ENCODE assay signal across 2 cellular contexts in genomic region chr1:20706841-20707240, GRCh38.
TF ChIP-seq lines count a peak whose summit lies in the region.

No MANE protein-coding gene starts in this region.

TF ChIP-seq in K562, 482 proteins besides CTCF, POLR2A, EP300 and RAD21:
- TF ChIP-seq MAFG (tag; conservative IDR thresholded peaks at IDR 0.05) (no peak), PBX2 (CRISPR knock-in tag; IDR thresholded peaks at IDR 0.05; ENCODE audit: low read depth) (no peak), PBX2 (tag; conservative IDR thresholded peaks at IDR 0.05; ENCODE audit: low read depth) (no peak), TOE1 (IDR thresholded peaks at IDR 0.05; ENCODE audit: borderline replicate concordance) (no peak), TOE1 (CRISPR knock-in tag; IDR thresholded peaks at IDR 0.05; ENCODE audit: borderline replicate concordance, low read depth) (no peak), TARDBP (IDR thresholded peaks at IDR 0.05) (no peak), PRDM10 (IDR thresholded peaks at IDR 0.05; ENCODE audit: partially characterized antibody) (no peak), MECOM (CRISPR knock-in tag; IDR thresholded peaks at IDR 0.05) (no peak), ZNF324 (CRISPR knock-in tag; IDR thresholded peaks at IDR 0.05) (no peak), RBM17 (IDR thresholded peaks at IDR 0.05; ENCODE audit: borderline replicate concordance, low read depth, low read length) (no peak), L3MBTL2 (IDR thresholded peaks at IDR 0.05) (no peak), ZNF764 (CRISPR knock-in tag; IDR thresholded peaks at IDR 0.05; ENCODE audit: low read depth) (no peak), ADNP (tag; IDR thresholded peaks at IDR 0.05) (no peak), RBFOX2 (IDR thresholded peaks at IDR 0.05; ENCODE audit: low read depth, low read length) (no peak), ZNF398 (CRISPR knock-in tag; IDR thresholded peaks at IDR 0.05) (no peak), GATA2 (CRISPR knock-in tag; IDR thresholded peaks at IDR 0.05) (no peak), PHB2 (IDR thresholded peaks at IDR 0.05; ENCODE audit: low read depth) (no peak), YY1 (IDR thresholded peaks at IDR 0.05; ENCODE audit: borderline replicate concordance in 1 of 3, control insufficient read depth in 1 of 3, extremely low read depth in 1 of 3, insufficient read depth in 3 of 3, insufficient read length in 1 of 3, insufficient replicate concordance in 2 of 3, low read depth in 1 of 3, low read length in 2 of 3) (no peak), E2F3 (CRISPR knock-in tag; IDR thresholded peaks at IDR 0.05) (no peak), NFIC (IDR thresholded peaks at IDR 0.05) (no peak), NCOA6 (IDR thresholded peaks at IDR 0.05) (no peak), SRSF7 (optimal IDR thresholded peaks at IDR 0.05; ENCODE audit: low read depth, low read length) (no peak)

TF ChIP-seq in HepG2, 621 proteins besides CTCF, POLR2A, EP300 and RAD21 (continues in another document):
- TF ChIP-seq KDM5B (CRISPR knock-in tag; IDR thresholded peaks at IDR 0.05; ENCODE audit: borderline replicate concordance) (no peak), NFE2L1 (CRISPR knock-in tag; IDR thresholded peaks at IDR 0.05; ENCODE audit: borderline replicate concordance) (no peak), ZNF782 (CRISPR knock-in tag; IDR thresholded peaks at IDR 0.05; ENCODE audit: borderline replicate concordance) (no peak), ZBTB7A (CRISPR knock-in tag; IDR thresholded peaks at IDR 0.05) (no peak), HNF4A (CRISPR knock-in tag; IDR thresholded peaks at IDR 0.05) (peak; percentile 52), TFAP4 (IDR thresholded peaks at IDR 0.05; ENCODE audit: borderline replicate concordance, low read depth) (0 out of 2 replicates have a peak, but pooled peaks have one; percentile 7), MEIS2 (CRISPR knock-in tag; IDR thresholded peaks at IDR 0.05) (no peak), ZNF883 (CRISPR knock-in tag; IDR thresholded peaks at IDR 0.05; ENCODE audit: not compliant biosample characterization) (no peak), ATF7 (IDR thresholded peaks at IDR 0.05) (no peak), ATF7 (CRISPR knock-in tag; IDR thresholded peaks at IDR 0.05) (no peak), HOXA3 (CRISPR knock-in tag; IDR thresholded peaks at IDR 0.05) (no peak), TBP (CRISPR knock-in tag; IDR thresholded peaks at IDR 0.05) (no peak), ZNF691 (CRISPR knock-in tag; IDR thresholded peaks at IDR 0.05; ENCODE audit: borderline replicate concordance, low read depth) (no peak), ZBTB8A (CRISPR knock-in tag; IDR thresholded peaks at IDR 0.05; ENCODE audit: borderline replicate concordance, low read depth) (no peak), SOX6 (IDR thresholded peaks at IDR 0.05) (no peak), SOX6 (CRISPR knock-in tag; IDR thresholded peaks at IDR 0.05) (no peak), PRPF4 (IDR thresholded peaks at IDR 0.05; ENCODE audit: low read depth, low read length, poor library complexity, severe bottlenecking) (no peak), RBAK (CRISPR knock-in tag; IDR thresholded peaks at IDR 0.05) (no peak), SALL1 (CRISPR knock-in tag; IDR thresholded peaks at IDR 0.05) (0 out of 2 replicates have a peak, but pooled peaks have one; percentile 15), ZBTB2 (CRISPR knock-in tag; IDR thresholded peaks at IDR 0.05; ENCODE audit: low read depth) (no peak), ZNF263 (CRISPR knock-in tag; IDR thresholded peaks at IDR 0.05) (no peak), SRY (CRISPR knock-in tag; IDR thresholded peaks at IDR 0.05) (no peak), ATF6 (CRISPR knock-in tag; conservative IDR thresholded peaks at IDR 0.05) (no peak), CEBPG (CRISPR knock-in tag; IDR thresholded peaks at IDR 0.05) (peak; percentile 75), MIER3 (CRISPR knock-in tag; IDR thresholded peaks at IDR 0.05; ENCODE audit: borderline replicate concordance) (no peak), AHR (CRISPR knock-in tag; IDR thresholded peaks at IDR 0.05) (no peak), GTF2F1 (IDR thresholded peaks at IDR 0.05; ENCODE audit: low read length) (no peak), ATM (IDR thresholded peaks at IDR 0.05; ENCODE audit: borderline replicate concordance) (no peak), YEATS4 (CRISPR knock-in tag; IDR thresholded peaks at IDR 0.05; ENCODE audit: borderline replicate concordance) (no peak), ZBTB1 (CRISPR knock-in tag; IDR thresholded peaks at IDR 0.05; ENCODE audit: borderline replicate concordance) (no peak), CEBPB (IDR thresholded peaks at IDR 0.05; ENCODE audit: borderline replicate concordance, low read depth, low read length) (peak; percentile 62; the same call in 1 of the 2 replicates), HNF1B (CRISPR knock-in tag; IDR thresholded peaks at IDR 0.05) (0 out of 2 replicates have a peak, but pooled peaks have one; percentile 18), E2F2 (CRISPR knock-in tag; IDR thresholded peaks at IDR 0.05; ENCODE audit: borderline replicate concordance) (no peak), NKX3-1 (CRISPR knock-in tag; IDR thresholded peaks at IDR 0.05) (no peak), EZH2 (conservative IDR thresholded peaks at IDR 0.05; ENCODE audit: low read depth, low read length) (no peak), NONO (IDR thresholded peaks at IDR 0.05) (no peak), NONO (CRISPR knock-in tag; conservative IDR thresholded peaks at IDR 0.05) (no peak), CREB3 (CRISPR knock-in tag; IDR thresholded peaks at IDR 0.05) (no peak), ZNF609 (CRISPR knock-in tag; IDR thresholded peaks at IDR 0.05; ENCODE audit: borderline replicate concordance) (no peak)
